12 cellular contexts compared by ENCODE assay signal in the genomic region with DNA sequence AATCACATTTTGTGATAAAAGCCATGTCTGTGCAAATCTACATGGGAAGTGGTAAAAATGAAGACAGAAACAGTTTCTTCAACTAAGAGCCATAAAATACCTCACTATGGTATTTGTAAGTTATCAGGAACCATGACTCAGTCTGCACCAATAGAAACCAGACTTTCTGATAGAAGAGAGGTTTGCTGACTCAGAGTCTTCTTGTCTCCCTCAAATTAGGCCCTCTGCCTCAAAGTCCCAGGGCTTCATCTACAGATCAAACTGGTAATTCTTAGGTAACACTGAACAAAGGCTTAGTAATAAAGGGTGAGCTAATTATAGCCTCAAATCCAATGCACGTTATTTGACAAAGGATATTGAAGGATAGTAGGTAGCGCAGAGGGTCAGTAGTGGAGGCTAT. TPM values are rescaled to one million over a fixed set of nuclear protein-coding genes. Genes with fewer than 3 reads are reported as not detected.
A peak's percentile ranks its signal among the peaks of the same experiment; 100 is the strongest.
DNase-seq lines count a peak whose midpoint lies in the region; ATAC-seq and TF ChIP-seq lines count a peak whose summit lies in the region.
"Had no signal": no experiment of that assay in that cellular context is flagged by ENCODE, and none has a peak within 500 bp of the region (broad histone marks: within the 10 kb centered on the region; RNA-seq: fewer than 3 reads in every experiment).

No MANE protein-coding gene starts in this region.

- H3K36me3 ChIP-seq in muscle layer of colon (ENCODE audit: insufficient read depth, low read length) (no peaks in the 10 kb centered on the region), body of pancreas (replicated peaks in 1 of 2; ENCODE audit: insufficient read depth in 1 of 2, low read depth in 2 of 2) (no peaks in the 10 kb centered on the region)
- H3K36me3 ChIP-seq: left ventricle myocardium inferior, spleen had no signal

- H3K4me3 Mint-ChIP-seq in brain (no peak overlapping the region), type B pancreatic cell (no peak overlapping the region)

- H3K27me3 Mint-ChIP-seq in brain (peaks cover 34% of the 10 kb centered on the region), type B pancreatic cell (no peaks in the 10 kb centered on the region)

- H3K4me1 Mint-ChIP-seq in brain (peaks cover 36% of the 10 kb centered on the region), type B pancreatic cell (ENCODE audit: unreplicated experiment) (peaks cover 19% of the 10 kb centered on the region)

- no peak overlapping the region for H3K9ac ChIP-seq in muscle layer of colon (ENCODE audit: low read length)

- ATAC-seq in GM18498 (IDR thresholded peaks at IDR 0.05; ENCODE audit: unreplicated experiment) (peak; percentile 42), body of pancreas (no peak)

- DNase-seq in HS-5 (ENCODE audit: low read depth), result peak; percentile 49
- no peak for DNase-seq in inferior parietal cortex (ENCODE audit: extremely low spot score)
- DNase-seq in NK-92 treated with Interleukin-12 subunit alpha and Interleukin-12 subunit beta, amount 100 ng/mL, for 24 hours (lab: John Stamatoyannopoulos, UW), result no peak
- no peak for DNase-seq in type B pancreatic cell (ENCODE audit: extremely low spot score, unreplicated experiment)
- no peak for DNase-seq in body of pancreas
- DNase-seq: activated naive CD4-positive, alpha-beta T cell; left ventricle myocardium inferior; NCI-H526 treated with DMSO at 0.1 percent for 48 hours; spleen had no signal

- H3K27ac Mint-ChIP-seq in brain (peak overlapping the region in 4 of 5 experiments; percentile 58 to 92 (median 76)), type B pancreatic cell (no peak overlapping the region)

- no peak overlapping the region for H3K4me3 ChIP-seq in muscle layer of colon (ENCODE audit: low read depth in 1 of 2, low read length in 2 of 2)
- no peak overlapping the region for H3K4me3 ChIP-seq in body of pancreas
- H3K4me3 ChIP-seq: left ventricle myocardium inferior, spleen had no signal

- no peak for TF ChIP-seq POLR2A in body of pancreas (IDR thresholded peaks at IDR 0.05)

- H3K27me3 ChIP-seq in muscle layer of colon (ENCODE audit: control insufficient read depth in 1 of 2, insufficient read depth in 2 of 2, low read length in 2 of 2) (no peaks in the 10 kb centered on the region), body of pancreas (no peaks in the 10 kb centered on the region)
- H3K27me3 ChIP-seq: spleen had no signal

- 66 to 77% methylated on average over 2 of the region's 2 CpGs for WGBS in body of pancreas, 2 donors

- H3K9me3 ChIP-seq in muscle layer of colon (ENCODE audit: low read length) (no peaks in the 10 kb centered on the region), body of pancreas (no peaks in the 10 kb centered on the region)
- H3K9me3 ChIP-seq: left ventricle myocardium inferior, spleen had no signal

- H3K9me3 Mint-ChIP-seq in brain, result peaks cover 0 to 4% (median 0%) of the 10 kb centered on the region in 5 experiments
- H3K9me3 Mint-ChIP-seq in type B pancreatic cell, result no peaks in the 10 kb centered on the region

- H3K4me1 ChIP-seq in muscle layer of colon (ENCODE audit: insufficient read depth, low read length) (peaks cover 33% of the 10 kb centered on the region), body of pancreas (peaks cover 20% of the 10 kb centered on the region)
- H3K4me1 ChIP-seq: left ventricle myocardium inferior, spleen had no signal

- H3K36me3 Mint-ChIP-seq in brain (no peaks in the 10 kb centered on the region), type B pancreatic cell (no peaks in the 10 kb centered on the region)

- TF ChIP-seq CTCF in brain (conservative IDR thresholded peaks at IDR 0.05) (no peak), type B pancreatic cell (conservative IDR thresholded peaks at IDR 0.05) (no peak), body of pancreas (IDR thresholded peaks at IDR 0.05) (no peak)

- peak overlapping the region; percentile 58 for H3K27ac ChIP-seq in muscle layer of colon (ENCODE audit: low read depth, low read length)
- peak overlapping the region in 1 of 4 donors; percentile 74 for H3K27ac ChIP-seq in body of pancreas
- H3K27ac ChIP-seq: spleen had no signal

- intact Hi-C loops in body of pancreas (cut with DNase I), result no loop called here

RNA-seq across cellular contexts. Expression of gene SSX2IP, which starts 30.9 kb away (rescaled TPM):
- polyA plus RNA-seq in brain (ENCODE audit: insufficient read depth, low read depth, low replicate concordance), result 8.5 TPM
- total RNA-seq in type B pancreatic cell (ENCODE audit: low replicate concordance) (22.2 and 34.0 TPM in 2 replicates), body of pancreas (1 to 10 TPM; 4.6 to 6.0 TPM)
